Comparison of ENCODE assay signal across 33 cellular contexts in genomic region chr11:132961453-132961852, GRCh38.
"Had no signal": no experiment of that assay in that cellular context is flagged by ENCODE, and none has a peak within 500 bp of the region (broad histone marks: within the 10 kb centered on the region; RNA-seq: fewer than 3 reads in every experiment).

No MANE protein-coding gene starts in this region.

- H3K4me3 Mint-ChIP-seq: activated CD4-positive, alpha-beta T cell treated with anti-CD3 and anti-CD28 coated beads, Interleukin-2, amount 10 ng/mL, durations not matched to agents 24 days and 14 days; activated CD8-positive, alpha-beta T cell treated with anti-CD3 and anti-CD28 coated beads for 36 hours; central memory CD8-positive, alpha-beta T cell; IgD-negative memory B cell; T-helper 1 cell treated with Interleukin-12 subunit alpha and Interleukin-12 subunit beta and Interleukin-4 antibody, amounts not matched to agents 30 μg/mL and 1 μg/mL, for 36 hours; T-helper 2 cell treated with Interferon-gamma antibody and Interleukin-4, amounts not matched to agents 5 μg/mL and 100 μg/mL, for 36 hours had no signal

- ATAC-seq: activated CD8-positive, alpha-beta T cell treated with anti-CD3 and anti-CD28 coated beads for 36 hours; activated naive CD4-positive, alpha-beta T cell treated with anti-CD3 and anti-CD28 coated beads, Interleukin-2, amount 50 U/mL, for 72 hours; PC-3 had no signal

- H3K4me1 ChIP-seq: adrenal gland, Peyer's patch had no signal

- H3K9me3 Mint-ChIP-seq: activated CD4-positive, alpha-beta T cell treated with anti-CD3 and anti-CD28 coated beads, Interleukin-2, amount 10 ng/mL, durations not matched to agents 24 days and 14 days; activated CD8-positive, alpha-beta T cell treated with anti-CD3 and anti-CD28 coated beads for 36 hours; T-helper 2 cell treated with Interferon-gamma antibody and Interleukin-4, amounts not matched to agents 5 μg/mL and 100 μg/mL, for 36 hours had no signal

- H3K27ac ChIP-seq: adrenal gland, cardiac muscle cell, Peyer's patch, SJSA1 had no signal

- H3K36me3 Mint-ChIP-seq: activated naive CD4-positive, alpha-beta T cell treated with anti-CD3 and anti-CD28 coated beads, Interleukin-2, amount 50 U/mL, for 72 hours; IgD-negative memory B cell had no signal

- H3K36me3 ChIP-seq: adrenal gland, cardiac muscle cell, Peyer's patch, SJSA1 had no signal

- H3K27ac Mint-ChIP-seq: activated CD4-positive, alpha-beta T cell treated with anti-CD3 and anti-CD28 coated beads, Interleukin-2, amount 10 ng/mL, durations not matched to agents 24 days and 14 days; activated CD8-positive, alpha-beta T cell treated with anti-CD3 and anti-CD28 coated beads for 36 hours; activated naive CD4-positive, alpha-beta T cell treated with anti-CD3 and anti-CD28 coated beads, Interleukin-2, amount 50 U/mL, for 72 hours; activated T-helper 2 cell treated with anti-CD3 and anti-CD28 coated beads, Interferon-gamma antibody, Interleukin-2, Interleukin-4, amounts not matched to agents 10 μg/mL and 5 μg/mL and 100 μg/mL, durations not matched to agents 14 hours and 24 hours and 36 hours; IgD-negative memory B cell; T-helper 1 cell treated with Interleukin-12 subunit alpha and Interleukin-12 subunit beta and Interleukin-4 antibody, amounts not matched to agents 30 μg/mL and 1 μg/mL, for 36 hours; T-helper 2 cell treated with Interferon-gamma antibody and Interleukin-4, amounts not matched to agents 5 μg/mL and 100 μg/mL, for 36 hours had no signal

- H3K27me3 Mint-ChIP-seq: activated CD4-positive, alpha-beta T cell treated with anti-CD3 and anti-CD28 coated beads, Interleukin-2, amount 10 ng/mL, durations not matched to agents 24 days and 14 days; central memory CD8-positive, alpha-beta T cell; IgD-negative memory B cell had no signal

- DNase-seq: activated CD4-positive, alpha-beta T cell treated with anti-CD3 and anti-CD28 coated beads, Interleukin-2, amount 10 ng/mL, durations not matched to agents 24 days and 14 days; activated CD4-positive, alpha-beta T cell treated with anti-CD3 and anti-CD28 coated beads, Interleukin-2, amount 50 U/mL, for 4 hours; activated CD8-positive, alpha-beta T cell treated with anti-CD3 and anti-CD28 coated beads for 36 hours; activated gamma-delta T cell; activated naive CD4-positive, alpha-beta T cell treated with Interleukin-2 at 50 U/mL for 16 hours; activated T-cell treated with anti-CD3 and anti-CD28 coated beads, Interleukin-2, amount 50 U/mL, for 1 hour; adrenal gland; Kasumi-1; KBM-7; MM.1S; MV-4-11; NCI-H146; NCI-H187; NCI-H2029 treated with DMSO at 0.1 percent for 48 hours; NCI-H2171 treated with DMSO at 0.1 percent for 48 hours; NCI-H446; NCI-H510A treated with DMSO at 0.1 percent for 48 hours; NCI-H526 treated with DMSO at 0.1 percent for 48 hours; NCI-H774; NK-92 treated with Interleukin-12 subunit alpha and Interleukin-12 subunit beta, amount 100 ng/mL, for 24 hours; PC-3; Peyer's patch; RPMI8226; SHP77 treated with DMSO at 0.1 percent for 48 hours had no signal

- H3K9ac ChIP-seq: SK-N-SH had no signal

- H3K4me3 ChIP-seq: adrenal gland, cardiac muscle cell, Peyer's patch, SJSA1 had no signal

- H3K4me1 Mint-ChIP-seq: activated CD4-positive, alpha-beta T cell treated with anti-CD3 and anti-CD28 coated beads, Interleukin-2, amount 10 ng/mL, durations not matched to agents 24 days and 14 days; central memory CD8-positive, alpha-beta T cell; IgD-negative memory B cell had no signal

- H3K4me2 ChIP-seq: SK-N-SH had no signal

- H3K9me3 ChIP-seq: adrenal gland, Peyer's patch, SJSA1 had no signal

- H3K27me3 ChIP-seq: adrenal gland, cardiac muscle cell, Peyer's patch, SJSA1 had no signal
